ENCODE assay signal across 9 cellular contexts in the genomic region with DNA sequence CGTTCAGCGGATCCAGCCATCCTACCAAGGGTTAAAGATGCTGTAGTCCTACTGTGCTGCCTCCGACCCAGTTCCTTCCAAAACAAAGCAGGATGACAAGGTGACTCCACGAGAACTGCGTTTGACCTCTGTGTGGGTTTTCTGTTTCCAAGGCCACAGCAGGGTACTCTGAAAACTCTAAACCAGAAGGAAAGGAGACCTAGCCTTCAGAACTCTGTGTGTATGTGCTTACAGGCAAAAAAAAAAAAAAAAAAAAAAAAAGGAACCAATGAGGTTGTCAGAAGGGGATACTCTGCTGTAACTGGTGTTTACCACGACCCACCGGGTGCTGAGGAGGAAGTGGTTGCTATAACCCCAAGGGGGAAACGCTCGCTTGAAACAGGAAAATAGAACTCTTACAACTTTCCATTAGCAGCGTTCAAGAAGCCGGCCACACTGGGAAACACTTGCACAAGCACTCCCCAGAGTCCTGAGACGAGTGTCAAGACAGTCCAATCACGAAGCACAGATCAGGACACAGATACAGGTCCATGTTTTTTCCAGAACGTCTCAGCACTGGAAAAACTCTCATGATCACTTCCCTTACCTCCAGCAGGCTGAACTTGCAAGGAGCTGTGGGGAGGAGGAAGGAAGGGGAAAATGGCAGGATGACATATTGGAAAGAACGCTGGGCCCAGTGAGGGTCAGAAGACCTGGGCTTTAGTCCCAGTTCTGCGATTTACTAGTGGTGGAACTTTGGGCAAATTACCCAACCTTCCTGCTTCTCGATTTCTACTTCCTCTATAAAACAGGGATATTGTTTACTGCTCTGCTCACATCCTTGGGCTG.
DNase-seq lines count a peak whose midpoint lies in the region; ATAC-seq and TF ChIP-seq lines count a peak whose summit lies in the region.
"Had no signal": no experiment of that assay in that cellular context is flagged by ENCODE, and none has a peak within 500 bp of the region (broad histone marks: within the 10 kb centered on the region; RNA-seq: fewer than 3 reads in every experiment).

No MANE protein-coding gene starts in this region.

- H3K4me1 ChIP-seq in Peyer's patch (peaks cover 0 to 66% (median 49%) of the 10 kb centered on the region in 4 donors), thyroid gland (peaks cover 6 to 27% of the 10 kb centered on the region in 2 donors)

- H3K27me3 ChIP-seq in Peyer's patch (no peaks in the 10 kb centered on the region), thyroid gland (no peaks in the 10 kb centered on the region)

- peaks cover 31% of the 10 kb centered on the region for H3K36me3 Mint-ChIP-seq in activated naive CD8-positive, alpha-beta T cell treated with anti-CD3 and anti-CD28 coated beads, Interleukin-2, amount 10 ng/mL, durations not matched to agents 7 days and 5 days

- ATAC-seq in GM18517 (IDR thresholded peaks at IDR 0.05; ENCODE audit: unreplicated experiment): peak; percentile 83
- peak; percentile 72 for ATAC-seq in HG02852 (IDR thresholded peaks at IDR 0.05; ENCODE audit: unreplicated experiment)
- ATAC-seq in activated naive CD8-positive, alpha-beta T cell treated with anti-CD3 and anti-CD28 coated beads, Interleukin-2, amount 10 ng/mL, durations not matched to agents 7 days and 5 days (ENCODE audit: low read depth): peak; percentile 64
- ATAC-seq: left colon had no signal

- peak overlapping the region in 1 of 4 donors; percentile 16 for H3K4me3 ChIP-seq in Peyer's patch
- no peak overlapping the region for H3K4me3 ChIP-seq in thyroid gland (replicated peaks in 1 of 3)

- no peaks in the 10 kb centered on the region for H3K9me3 ChIP-seq in Peyer's patch
- no peaks in the 10 kb centered on the region for H3K9me3 ChIP-seq in thyroid gland

- intact Hi-C loops in thyroid gland (cut with DNase I): no loop called here

- POLR2A ChIA-PET in activated naive CD8-positive, alpha-beta T cell treated with anti-CD3 and anti-CD28 coated beads, Interleukin-2, amount 10 ng/mL, durations not matched to agents 7 days and 5 days (lab: Charles Lee): interaction anchor here (0.6 to 2.7 kb wide), 6 partner anchors 10 to 125 kb away, joined by 3 to 12 read pairs (median 4); no protein-coding TSS in a partner anchor

- no peak for TF ChIP-seq CTCF in Peyer's patch (IDR thresholded peaks at IDR 0.05)
- TF ChIP-seq CTCF in thyroid gland (IDR thresholded peaks at IDR 0.05): no peak

- TF ChIP-seq POLR2A in Peyer's patch (IDR thresholded peaks at IDR 0.05) (no peak), thyroid gland (IDR thresholded peaks at IDR 0.05) (peak in 1 of 2 donors; percentile 5)

- H3K27ac Mint-ChIP-seq in activated naive CD8-positive, alpha-beta T cell treated with anti-CD3 and anti-CD28 coated beads, Interleukin-2, amount 10 ng/mL, durations not matched to agents 7 days and 5 days: peak overlapping the region; percentile 94

- DNase-seq in Peyer's patch (peak in 2 of 3 donors; percentile 88 to 94), midbrain (lab: John Stamatoyannopoulos, UW) (peak; percentile 63), thyroid gland (no peak), HuH-7.5 (ENCODE audit: low spot score) (no peak), T1000 (lab: John Stamatoyannopoulos, UW) (no peak)
- DNase-seq in activated naive CD8-positive, alpha-beta T cell treated with anti-CD3 and anti-CD28 coated beads, Interleukin-2, amount 10 ng/mL, durations not matched to agents 7 days and 5 days: peak; percentile 72

- H3K4me3 Mint-ChIP-seq in activated naive CD8-positive, alpha-beta T cell treated with anti-CD3 and anti-CD28 coated beads, Interleukin-2, amount 10 ng/mL, durations not matched to agents 7 days and 5 days: peak overlapping the region; percentile 81

- H3K36me3 ChIP-seq in Peyer's patch: no peaks in the 10 kb centered on the region
- no peaks in the 10 kb centered on the region for H3K36me3 ChIP-seq in thyroid gland

- H3K27ac ChIP-seq in Peyer's patch (peak overlapping the region; percentile 80 to 87 (median 84)), thyroid gland (peak overlapping the region; percentile 40 to 90 (median 53))

- no peaks in the 10 kb centered on the region for H3K27me3 Mint-ChIP-seq in activated naive CD8-positive, alpha-beta T cell treated with anti-CD3 and anti-CD28 coated beads, Interleukin-2, amount 10 ng/mL, durations not matched to agents 7 days and 5 days

- WGBS in thyroid gland, 2 donors: 53 to 64% methylated on average over 17 of the region's 17 CpGs

- H3K9me3 Mint-ChIP-seq in activated naive CD8-positive, alpha-beta T cell treated with anti-CD3 and anti-CD28 coated beads, Interleukin-2, amount 10 ng/mL, durations not matched to agents 7 days and 5 days: no peaks in the 10 kb centered on the region

- H3K4me1 Mint-ChIP-seq in activated naive CD8-positive, alpha-beta T cell treated with anti-CD3 and anti-CD28 coated beads, Interleukin-2, amount 10 ng/mL, durations not matched to agents 7 days and 5 days: peaks cover 80% of the 10 kb centered on the region

Comparison
In these comparisons a context has a peak if more than half of its experiments do, and no peak if none do; other contexts are left out.
1. DNase-seq: peak in Peyer's patch (2 of 3), activated naive CD8-positive, alpha-beta T cell treated with anti-CD3 and anti-CD28 coated beads, Interleukin-2, amount 10 ng/mL, durations not matched to agents 7 days and 5 days (single experiment) and midbrain (single experiment); none in thyroid gland (0 of 2), HuH-7.5 (single experiment) and T1000 (single experiment).
2. Peak in every context shown above with its lines, with median percentiles within 50 percentile points of each other: ATAC-seq.